Comparison of ENCODE assay signal across 18 cellular contexts in the genomic region with DNA sequence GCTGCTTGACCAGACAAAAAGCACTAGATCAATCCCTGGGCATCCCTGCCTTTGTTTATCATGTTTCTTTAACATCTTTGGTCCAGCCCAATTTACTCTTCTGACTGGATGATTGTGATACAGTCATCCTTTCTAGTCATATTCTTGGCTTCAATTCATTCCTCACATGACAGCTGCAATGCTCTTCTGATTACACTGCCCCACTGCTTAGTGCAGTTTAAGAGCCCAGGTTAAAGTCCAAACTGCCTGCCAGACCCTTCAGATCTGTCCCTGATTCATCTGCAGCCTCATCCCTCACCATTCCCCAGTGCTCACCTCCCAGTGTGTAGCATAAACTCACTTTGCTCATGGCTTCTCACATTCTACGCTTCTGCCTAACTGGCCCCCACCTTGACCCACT.
DNase-seq lines count a peak whose midpoint lies in the region; ATAC-seq and TF ChIP-seq lines count a peak whose summit lies in the region.
"Had no signal": no experiment of that assay in that cellular context is flagged by ENCODE, and none has a peak within 500 bp of the region (broad histone marks: within the 10 kb centered on the region; RNA-seq: fewer than 3 reads in every experiment).

No MANE protein-coding gene starts in this region.

- H3K36me3 ChIP-seq in GM23248 (ENCODE audit: low read depth) = no peaks in the 10 kb centered on the region
- no peaks in the 10 kb centered on the region for H3K36me3 ChIP-seq in gastrocnemius medialis
- H3K36me3 ChIP-seq in esophagus muscularis mucosa = no peaks in the 10 kb centered on the region
- no peaks in the 10 kb centered on the region for H3K36me3 ChIP-seq in neural progenitor cell

- H3K27me3 ChIP-seq in GM23248 (replicated peaks; ENCODE audit: insufficient read depth) (no peaks in the 10 kb centered on the region), gastrocnemius medialis (no peaks in the 10 kb centered on the region), esophagus muscularis mucosa (no peaks in the 10 kb centered on the region), neural progenitor cell (no peaks in the 10 kb centered on the region)

- H4K20me1 ChIP-seq in GM23248 (ENCODE audit: insufficient read depth) (no peaks in the 10 kb centered on the region), neural progenitor cell (ENCODE audit: low read depth) (no peaks in the 10 kb centered on the region)

- H2AFZ ChIP-seq in GM23248 (no peak overlapping the region), neural progenitor cell (replicated peaks) (no peak overlapping the region)

- no peaks in the 10 kb centered on the region for H3K36me3 Mint-ChIP-seq in neural progenitor cell
- H3K36me3 Mint-ChIP-seq: CD4-positive, CD25-positive, alpha-beta regulatory T cell had no signal

- WGBS in GM23248 (ENCODE audit: low coverage in 1 of 2, low lambda C conversion rate in 2 of 2, missing lambda C conversion rate in 2 of 2), 2 experiments = 100% methylated on average over 1 of the region's 1 CpG
- 100% methylated on average over 1 of the region's 1 CpG for WGBS in esophagus muscularis mucosa

- peaks cover 6% of the 10 kb centered on the region; the same call in 1 of the 2 replicates for H3K4me1 ChIP-seq in GM23248 (ENCODE audit: insufficient read depth)
- H3K4me1 ChIP-seq in gastrocnemius medialis = no peaks in the 10 kb centered on the region
- peaks cover 0 to 4% (median 0%) of the 10 kb centered on the region in 4 donors for H3K4me1 ChIP-seq in esophagus muscularis mucosa
- no peaks in the 10 kb centered on the region for H3K4me1 ChIP-seq in neural progenitor cell
- H3K4me1 ChIP-seq: Caco-2 had no signal

- no peak overlapping the region for H3K27ac Mint-ChIP-seq in neural progenitor cell
- H3K27ac Mint-ChIP-seq: B cell; CD4-positive, CD25-positive, alpha-beta regulatory T cell had no signal

- H3K27ac ChIP-seq in GM23248 (no peak overlapping the region), gastrocnemius medialis (no peak overlapping the region), esophagus muscularis mucosa (replicated peaks in 1 of 4) (no peak overlapping the region), neural progenitor cell (no peak overlapping the region)
- H3K27ac ChIP-seq: KMS-11 had no signal

- H3K79me2 ChIP-seq in GM23248 (ENCODE audit: insufficient read depth) (no peaks in the 10 kb centered on the region), neural progenitor cell (ENCODE audit: low read depth) (no peaks in the 10 kb centered on the region)

- no peaks in the 10 kb centered on the region for H3K9me3 Mint-ChIP-seq in neural progenitor cell

- peak; percentile 36 for DNase-seq in GM23248
- peak; percentile 84 for DNase-seq in LHCN-M2 (ENCODE audit: low read depth)
- DNase-seq in foreskin melanocyte = peak; percentile 11
- no peak for DNase-seq in gastrocnemius medialis
- no peak for DNase-seq in esophagus muscularis mucosa (ENCODE audit: extremely low spot score)
- no peak for DNase-seq in NCI-H524 treated with DMSO at 0.1 percent for 48 hours (lab: John Stamatoyannopoulos, UW)
- DNase-seq in neural progenitor cell (ENCODE audit: low spot score) = no peak
- DNase-seq: Caco-2; CD4-positive, CD25-positive, alpha-beta regulatory T cell; DMS79; GOT3; NCI-H1092; NCI-H2081 treated with DMSO at 0.1 percent for 48 hours; NCI-H510A; NCI-H82; PC-3 had no signal

- intact Hi-C loops in gastrocnemius medialis (cut with DNase I; ENCODE audit: low total_unique reads) = no loop called here
- intact Hi-C loops in esophagus muscularis mucosa (cut with DNase I) = no loop called here

- H3K9me3 ChIP-seq in GM23248 (ENCODE audit: low read depth) (no peaks in the 10 kb centered on the region), gastrocnemius medialis (no peaks in the 10 kb centered on the region), esophagus muscularis mucosa (no peaks in the 10 kb centered on the region), neural progenitor cell (ENCODE audit: low read depth) (no peaks in the 10 kb centered on the region)
- H3K9me3 ChIP-seq: Caco-2 had no signal

- in situ Hi-C loops in GM23248 (cut with MboI) (loop anchor here (25.0 kb wide), 1 partner anchor 1286 kb away; the partner anchor contains the start of gene IGFBP3), gastrocnemius medialis (cut with MboI; ENCODE audit: low sequenced_read_pairs in 4 of 4) (no loop called here)

- no peak for TF ChIP-seq EP300 in esophagus muscularis mucosa (IDR thresholded peaks at IDR 0.05)

- no peaks in the 10 kb centered on the region for H3K9me2 ChIP-seq in GM23248 (ENCODE audit: insufficient read depth)

- H3K4me3 ChIP-seq in GM23248 (no peak overlapping the region), gastrocnemius medialis (no peak overlapping the region), esophagus muscularis mucosa (no peak overlapping the region), neural progenitor cell (no peak overlapping the region)

- no peak overlapping the region for H3K4me2 ChIP-seq in GM23248 (ENCODE audit: unreplicated experiment)
- no peak overlapping the region for H3K4me2 ChIP-seq in neural progenitor cell
- H3K4me2 ChIP-seq: KMS-11 had no signal

- H3K9ac ChIP-seq in GM23248 (no peak overlapping the region), neural progenitor cell (no peak overlapping the region)
- H3K9ac ChIP-seq: KMS-11 had no signal

- peak; percentile 33 to 74 for ATAC-seq in gastrocnemius medialis
- ATAC-seq: PC-3 had no signal

- H3K4me3 Mint-ChIP-seq in neural progenitor cell = no peak overlapping the region
- H3K4me3 Mint-ChIP-seq: B cell; CD4-positive, CD25-positive, alpha-beta regulatory T cell had no signal

- TF ChIP-seq CTCF in gastrocnemius medialis (IDR thresholded peaks at IDR 0.05 in 4 of 5, conservative IDR thresholded peaks at IDR 0.05 in 1 of 5) (no peak), esophagus muscularis mucosa (IDR thresholded peaks at IDR 0.05) (no peak), neural progenitor cell (IDR thresholded peaks at IDR 0.05) (no peak)

- H3F3A ChIP-seq in GM23248 (ENCODE audit: insufficient read depth) = no peaks in the 10 kb centered on the region
- no peaks in the 10 kb centered on the region for H3F3A ChIP-seq in neural progenitor cell (ENCODE audit: low read depth)

- no peaks in the 10 kb centered on the region for H3K27me3 Mint-ChIP-seq in neural progenitor cell (ENCODE audit: insufficient read depth, low read depth)

- no peak for TF ChIP-seq POLR2A in gastrocnemius medialis (IDR thresholded peaks at IDR 0.05)
- TF ChIP-seq POLR2A in esophagus muscularis mucosa (IDR thresholded peaks at IDR 0.05; ENCODE audit: low read depth) = no peak

- peaks cover 7% of the 10 kb centered on the region for H3K4me1 Mint-ChIP-seq in neural progenitor cell
- H3K4me1 Mint-ChIP-seq: B cell; CD4-positive, CD25-positive, alpha-beta regulatory T cell had no signal

Comparison
In these comparisons a context has a peak if more than half of its experiments do, and no peak if none do; other contexts are left out.
1. DNase-seq: peak in GM23248 (single experiment), LHCN-M2 (single experiment) and foreskin melanocyte (single experiment); none in gastrocnemius medialis (0 of 2), esophagus muscularis mucosa (single experiment), NCI-H524 treated with DMSO at 0.1 percent for 48 hours (single experiment) and neural progenitor cell (single experiment).